ENCODE assay signal across 1 cellular context in the genomic region with DNA sequence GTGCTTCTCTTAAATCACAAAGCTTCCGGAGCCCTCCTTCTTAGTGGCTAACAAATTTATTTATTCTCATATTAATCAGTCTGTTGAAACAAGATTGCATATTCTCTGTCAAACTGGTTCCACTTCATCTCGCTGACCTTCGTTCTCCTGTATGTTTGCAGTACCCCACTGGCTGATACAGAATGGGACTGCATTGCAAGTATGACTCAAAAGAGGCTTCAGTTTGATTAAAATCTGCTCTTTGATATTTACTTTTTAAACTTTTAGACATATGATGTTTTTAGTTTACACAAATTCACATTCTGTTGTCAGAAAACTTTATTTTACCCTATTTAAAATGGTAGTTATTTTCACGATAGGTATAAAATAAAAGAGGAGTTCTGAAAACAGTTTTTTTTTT.
TF ChIP-seq lines count a peak whose summit lies in the region.

No MANE protein-coding gene starts in this region.

TF ChIP-seq in HepG2, 621 proteins besides CTCF, POLR2A, EP300 and RAD21 (continued from another document and continues in another):
- TF ChIP-seq, protein P1, sequence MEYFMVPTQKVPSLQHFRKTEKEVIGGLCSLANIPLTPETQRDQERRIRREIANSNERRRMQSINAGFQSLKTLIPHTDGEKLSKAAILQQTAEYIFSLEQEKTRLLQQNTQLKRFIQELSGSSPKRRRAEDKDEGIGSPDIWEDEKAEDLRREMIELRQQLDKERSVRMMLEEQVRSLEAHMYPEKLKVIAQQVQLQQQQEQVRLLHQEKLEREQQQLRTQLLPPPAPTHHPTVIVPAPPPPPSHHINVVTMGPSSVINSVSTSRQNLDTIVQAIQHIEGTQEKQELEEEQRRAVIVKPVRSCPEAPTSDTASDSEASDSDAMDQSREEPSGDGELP (IDR thresholded peaks at IDR 0.05; ENCODE audit: borderline replicate concordance, low read depth) = no peak
- TF ChIP-seq POGZ (CRISPR knock-in tag; IDR thresholded peaks at IDR 0.05) (peak; percentile 44; the same call in 1 of the 2 replicates), SP140L (CRISPR knock-in tag; IDR thresholded peaks at IDR 0.05; ENCODE audit: borderline replicate concordance) (no peak), MXD4 (CRISPR knock-in tag; IDR thresholded peaks at IDR 0.05) (no peak), PAWR (CRISPR knock-in tag; IDR thresholded peaks at IDR 0.05; ENCODE audit: borderline replicate concordance) (no peak), SOX13 (IDR thresholded peaks at IDR 0.05) (no peak), SOX13 (CRISPR knock-in tag; conservative IDR thresholded peaks at IDR 0.05 in 1 of 2, IDR thresholded peaks at IDR 0.05 in 1 of 2) (peak in 1 of 2 experiments; percentile 56; a peak in 1 of 4 replicates), ARID5B (CRISPR knock-in tag; IDR thresholded peaks at IDR 0.05) (peak; percentile 66), ISL2 (CRISPR knock-in tag; IDR thresholded peaks at IDR 0.05) (peak; percentile 46; the same call in 1 of the 2 replicates), ZNF3 (CRISPR knock-in tag; IDR thresholded peaks at IDR 0.05) (no peak), PAX8 (CRISPR knock-in tag; IDR thresholded peaks at IDR 0.05; ENCODE audit: borderline replicate concordance) (no peak), ZNF510 (CRISPR knock-in tag; IDR thresholded peaks at IDR 0.05; ENCODE audit: low read depth) (no peak), ZBTB40 (IDR thresholded peaks at IDR 0.05) (0 out of 2 replicates have a peak, but pooled peaks have one; percentile 26), ZBTB40 (CRISPR knock-in tag; IDR thresholded peaks at IDR 0.05) (no peak; the same call in 1 of the 2 replicates), NFKBIZ (CRISPR knock-in tag; IDR thresholded peaks at IDR 0.05) (no peak), SMAD9 (CRISPR knock-in tag; IDR thresholded peaks at IDR 0.05) (no peak), ZNF12 (CRISPR knock-in tag; IDR thresholded peaks at IDR 0.05) (0 out of 2 replicates have a peak, but pooled peaks have one; percentile 21), ZNF331 (CRISPR knock-in tag; IDR thresholded peaks at IDR 0.05) (0 out of 2 replicates have a peak, but pooled peaks have one; percentile 16), SCMH1 (CRISPR knock-in tag; IDR thresholded peaks at IDR 0.05; ENCODE audit: borderline replicate concordance) (no peak), ADNP (CRISPR knock-in tag; IDR thresholded peaks at IDR 0.05) (no peak), ZNF333 (CRISPR knock-in tag; IDR thresholded peaks at IDR 0.05; ENCODE audit: borderline replicate concordance) (no peak), ZNF460 (CRISPR knock-in tag; IDR thresholded peaks at IDR 0.05; ENCODE audit: borderline replicate concordance) (no peak), ZNF34 (CRISPR knock-in tag; IDR thresholded peaks at IDR 0.05; ENCODE audit: borderline replicate concordance) (0 out of 2 replicates have a peak, but pooled peaks have one; percentile 30), PPARG (CRISPR knock-in tag; conservative IDR thresholded peaks at IDR 0.05) (peak; percentile 63; the same call in 1 of the 2 replicates), ZNF292 (CRISPR knock-in tag; IDR thresholded peaks at IDR 0.05; ENCODE audit: borderline replicate concordance, low read depth) (peak; percentile 62; the same call in 1 of the 2 replicates), ATF4 (CRISPR knock-in tag; IDR thresholded peaks at IDR 0.05) (peak in 1 of 2 experiments; percentile 61; a peak in 1 of 4 replicates), KDM6A (CRISPR knock-in tag; IDR thresholded peaks at IDR 0.05; ENCODE audit: low read depth) (peak; percentile 72), SETDB1 (CRISPR knock-in tag; IDR thresholded peaks at IDR 0.05; ENCODE audit: borderline replicate concordance) (no peak), NR2F1 (CRISPR knock-in tag; IDR thresholded peaks at IDR 0.05) (peak in 1 of 2 experiments; percentile 38; a peak in 1 of 4 replicates), MAFF (IDR thresholded peaks at IDR 0.05; ENCODE audit: low read depth, low read length) (no peak)
- TF ChIP-seq, protein P2, sequence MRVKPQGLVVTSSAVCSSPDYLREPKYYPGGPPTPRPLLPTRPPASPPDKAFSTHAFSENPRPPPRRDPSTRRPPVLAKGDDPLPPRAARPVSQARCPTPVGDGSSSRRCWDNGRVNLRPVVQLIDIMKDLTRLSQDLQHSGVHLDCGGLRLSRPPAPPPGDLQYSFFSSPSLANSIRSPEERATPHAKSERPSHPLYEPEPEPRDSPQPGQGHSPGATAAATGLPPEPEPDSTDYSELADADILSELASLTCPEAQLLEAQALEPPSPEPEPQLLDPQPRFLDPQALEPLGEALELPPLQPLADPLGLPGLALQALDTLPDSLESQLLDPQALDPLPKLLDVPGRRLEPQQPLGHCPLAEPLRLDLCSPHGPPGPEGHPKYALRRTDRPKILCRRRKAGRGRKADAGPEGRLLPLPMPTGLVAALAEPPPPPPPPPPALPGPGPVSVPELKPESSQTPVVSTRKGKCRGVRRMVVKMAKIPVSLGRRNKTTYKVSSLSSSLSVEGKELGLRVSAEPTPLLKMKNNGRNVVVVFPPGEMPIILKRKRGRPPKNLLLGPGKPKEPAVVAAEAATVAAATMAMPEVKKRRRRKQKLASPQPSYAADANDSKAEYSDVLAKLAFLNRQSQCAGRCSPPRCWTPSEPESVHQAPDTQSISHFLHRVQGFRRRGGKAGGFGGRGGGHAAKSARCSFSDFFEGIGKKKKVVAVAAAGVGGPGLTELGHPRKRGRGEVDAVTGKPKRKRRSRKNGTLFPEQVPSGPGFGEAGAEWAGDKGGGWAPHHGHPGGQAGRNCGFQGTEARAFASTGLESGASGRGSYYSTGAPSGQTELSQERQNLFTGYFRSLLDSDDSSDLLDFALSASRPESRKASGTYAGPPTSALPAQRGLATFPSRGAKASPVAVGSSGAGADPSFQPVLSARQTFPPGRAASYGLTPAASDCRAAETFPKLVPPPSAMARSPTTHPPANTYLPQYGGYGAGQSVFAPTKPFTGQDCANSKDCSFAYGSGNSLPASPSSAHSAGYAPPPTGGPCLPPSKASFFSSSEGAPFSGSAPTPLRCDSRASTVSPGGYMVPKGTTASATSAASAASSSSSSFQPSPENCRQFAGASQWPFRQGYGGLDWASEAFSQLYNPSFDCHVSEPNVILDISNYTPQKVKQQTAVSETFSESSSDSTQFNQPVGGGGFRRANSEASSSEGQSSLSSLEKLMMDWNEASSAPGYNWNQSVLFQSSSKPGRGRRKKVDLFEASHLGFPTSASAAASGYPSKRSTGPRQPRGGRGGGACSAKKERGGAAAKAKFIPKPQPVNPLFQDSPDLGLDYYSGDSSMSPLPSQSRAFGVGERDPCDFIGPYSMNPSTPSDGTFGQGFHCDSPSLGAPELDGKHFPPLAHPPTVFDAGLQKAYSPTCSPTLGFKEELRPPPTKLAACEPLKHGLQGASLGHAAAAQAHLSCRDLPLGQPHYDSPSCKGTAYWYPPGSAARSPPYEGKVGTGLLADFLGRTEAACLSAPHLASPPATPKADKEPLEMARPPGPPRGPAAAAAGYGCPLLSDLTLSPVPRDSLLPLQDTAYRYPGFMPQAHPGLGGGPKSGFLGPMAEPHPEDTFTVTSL (CRISPR knock-in tag; IDR thresholded peaks at IDR 0.05; ENCODE audit: borderline replicate concordance) = peak; percentile 19; the same call in 1 of the 2 replicates
- TF ChIP-seq, protein P3, sequence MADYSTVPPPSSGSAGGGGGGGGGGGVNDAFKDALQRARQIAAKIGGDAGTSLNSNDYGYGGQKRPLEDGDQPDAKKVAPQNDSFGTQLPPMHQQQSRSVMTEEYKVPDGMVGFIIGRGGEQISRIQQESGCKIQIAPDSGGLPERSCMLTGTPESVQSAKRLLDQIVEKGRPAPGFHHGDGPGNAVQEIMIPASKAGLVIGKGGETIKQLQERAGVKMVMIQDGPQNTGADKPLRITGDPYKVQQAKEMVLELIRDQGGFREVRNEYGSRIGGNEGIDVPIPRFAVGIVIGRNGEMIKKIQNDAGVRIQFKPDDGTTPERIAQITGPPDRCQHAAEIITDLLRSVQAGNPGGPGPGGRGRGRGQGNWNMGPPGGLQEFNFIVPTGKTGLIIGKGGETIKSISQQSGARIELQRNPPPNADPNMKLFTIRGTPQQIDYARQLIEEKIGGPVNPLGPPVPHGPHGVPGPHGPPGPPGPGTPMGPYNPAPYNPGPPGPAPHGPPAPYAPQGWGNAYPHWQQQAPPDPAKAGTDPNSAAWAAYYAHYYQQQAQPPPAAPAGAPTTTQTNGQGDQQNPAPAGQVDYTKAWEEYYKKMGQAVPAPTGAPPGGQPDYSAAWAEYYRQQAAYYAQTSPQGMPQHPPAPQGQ (CRISPR knock-in tag; IDR thresholded peaks at IDR 0.05; ENCODE audit: borderline replicate concordance) = no peak
